Comparison of ENCODE assay signal across 22 cellular contexts in the genomic region with DNA sequence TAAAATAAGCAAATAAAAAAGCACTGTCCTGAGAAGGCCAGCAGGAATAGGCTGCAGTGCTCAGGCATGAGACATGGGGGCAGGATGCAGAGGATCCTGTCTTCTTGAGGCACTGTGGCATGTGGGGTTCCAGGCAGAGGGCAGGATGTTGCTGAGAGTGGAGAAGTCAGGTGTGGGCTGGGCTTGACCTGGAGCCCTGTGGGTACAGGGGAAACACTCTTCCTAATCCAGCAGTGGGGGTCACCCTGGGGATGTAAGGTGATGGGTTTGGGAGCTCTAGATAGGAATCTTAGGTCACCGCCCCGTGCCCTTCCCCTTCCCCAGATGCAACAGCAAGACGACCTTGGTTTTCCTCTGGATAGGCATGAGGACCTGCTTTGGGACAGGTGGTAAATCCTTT. TPM values are rescaled to one million over a fixed set of nuclear protein-coding genes. Genes with fewer than 3 reads are reported as not detected.
DNase-seq lines count a peak whose midpoint lies in the region; ATAC-seq, FAIRE-seq and TF ChIP-seq lines count a peak whose summit lies in the region.
"Had no signal": no experiment of that assay in that cellular context is flagged by ENCODE, and none has a peak within 500 bp of the region (broad histone marks: within the 10 kb centered on the region; RNA-seq: fewer than 3 reads in every experiment).

No MANE protein-coding gene starts in this region.

- H2AFZ ChIP-seq in K562 (ENCODE audit: low read depth, low read length), result no peak overlapping the region
- H2AFZ ChIP-seq: GM23338 had no signal

- H3K27me3 ChIP-seq in K562 (ENCODE audit: control insufficient read depth in 2 of 2, insufficient read depth in 2 of 2, low read length in 2 of 2), result no peaks in the 10 kb centered on the region
- no peaks in the 10 kb centered on the region for H3K27me3 ChIP-seq in thoracic aorta (replicated peaks; ENCODE audit: insufficient read depth)
- H3K27me3 ChIP-seq: BE2C had no signal

- no peak for TF ChIP-seq EP300 in K562 (IDR thresholded peaks at IDR 0.05; ENCODE audit: low read length)

- CTCF ChIA-PET in K562 (lab: Yijun Ruan, JAX; ENCODE audit: low intra/inter-chr PET ratio) (no interaction called here), WTC11 (lab: Charles Lee) (interaction anchor here (1.0 kb wide), 1 partner anchor 12 kb away, joined by 5 read pairs; no protein-coding TSS in a partner anchor)

- no TSS peak for BruUV-seq in K562 (replicated peaks; lab: Mats Ljungman, UMichigan)

- no peak overlapping the region for H3K4me3 Mint-ChIP-seq in activated naive CD8-positive, alpha-beta T cell treated with anti-CD3 and anti-CD28 coated beads, Interleukin-2, amount 10 ng/mL, durations not matched to agents 7 days and 5 days
- H3K4me3 Mint-ChIP-seq in activated naive CD8-positive, alpha-beta T cell treated with anti-CD3 and anti-CD28 coated beads for 36 hours, result no peak overlapping the region
- no peak overlapping the region for H3K4me3 Mint-ChIP-seq in WTC11
- H3K4me3 Mint-ChIP-seq: CD4-positive, alpha-beta memory T cell; GM23338 had no signal

- H3K27ac ChIP-seq in K562 (ENCODE audit: extremely low read depth, low read depth, low read length) (no peak overlapping the region), thoracic aorta (peak overlapping the region; percentile 84 to 91)

- FAIRE-seq in K562 (lab: Jason Lieb, UNC), result no peak

- no peaks in the 10 kb centered on the region for H3K27me3 Mint-ChIP-seq in activated naive CD8-positive, alpha-beta T cell treated with anti-CD3 and anti-CD28 coated beads, Interleukin-2, amount 10 ng/mL, durations not matched to agents 7 days and 5 days
- no peaks in the 10 kb centered on the region for H3K27me3 Mint-ChIP-seq in activated naive CD8-positive, alpha-beta T cell treated with anti-CD3 and anti-CD28 coated beads for 36 hours
- H3K27me3 Mint-ChIP-seq in WTC11 (ENCODE audit: low read depth), result no peaks in the 10 kb centered on the region
- H3K27me3 Mint-ChIP-seq: CD4-positive, alpha-beta memory T cell had no signal

- intact Hi-C loops in K562 (cut with micrococcal nuclease), result no loop called here
- intact Hi-C loops in posterior vena cava (cut with DNase I), result loop anchor here in 1 of 2 donors (5.0 to 10.0 kb wide), 2 partner anchors 75 to 113 kb away; a partner anchor contains a TSS

- peaks cover 47% of the 10 kb centered on the region; the same call in 2 of the 3 replicates for H3K36me3 ChIP-seq in K562 (ENCODE audit: control insufficient read depth, insufficient read depth, low read length)
- H3K36me3 ChIP-seq in thoracic aorta, result peaks cover 15% of the 10 kb centered on the region

- 0 out of 2 replicates have a peak, but pooled peaks have one; percentile 26 for TF ChIP-seq POLR2A in K562 (conservative IDR thresholded peaks at IDR 0.05)

- ATAC-seq in activated naive CD8-positive, alpha-beta T cell treated with anti-CD3 and anti-CD28 coated beads, Interleukin-2, amount 10 ng/mL, durations not matched to agents 7 days and 5 days (ENCODE audit: low read depth), result no peak
- ATAC-seq in K562, result no peak
- ATAC-seq in thoracic aorta (ENCODE audit: insufficient number of reproducible peaks, low FRiP score, low read depth), result no peak
- ATAC-seq in HG02610 (IDR thresholded peaks at IDR 0.05; ENCODE audit: unreplicated experiment), result no peak
- ATAC-seq in WTC11, result no peak
- ATAC-seq in GM21381 (IDR thresholded peaks at IDR 0.05; ENCODE audit: unreplicated experiment), result no peak
- ATAC-seq: GM23338, PC-3 had no signal

- DNase-seq in activated naive CD8-positive, alpha-beta T cell treated with anti-CD3 and anti-CD28 coated beads, Interleukin-2, amount 10 ng/mL, durations not matched to agents 7 days and 5 days, result peak; percentile 7
- no peak for DNase-seq in activated naive CD8-positive, alpha-beta T cell treated with anti-CD3 and anti-CD28 coated beads for 36 hours
- DNase-seq in K562 (ENCODE audit: extremely low read depth in 1 of 4, low spot score in 3 of 4) (no peak), posterior vena cava (ENCODE audit: low spot score) (peak; percentile 63), thoracic aorta (ENCODE audit: low spot score) (no peak), WTC11 (ENCODE audit: low spot score) (no peak)
- DNase-seq: BE2C; CD4-positive, alpha-beta memory T cell; DMS153; GDM1; HCEC 1CT; MM.1S; NCI-H1092 treated with DMSO at 0.1 percent for 48 hours; NCI-H146; NCI-H2029 treated with DMSO at 0.1 percent for 48 hours; NCI-H2171; NCI-H526; PC-3; RPMI8226 had no signal

- no peak overlapping the region for H3K4me3 ChIP-seq in K562
- no peak overlapping the region for H3K4me3 ChIP-seq in thoracic aorta
- H3K4me3 ChIP-seq: GM23338 had no signal

- H4K20me1 ChIP-seq in K562 (replicated peaks; ENCODE audit: control insufficient read depth, insufficient read depth, low read length), result no peaks in the 10 kb centered on the region

- H3K9me3 ChIP-seq in K562 (replicated peaks; ENCODE audit: control insufficient read depth, insufficient read depth, low read depth, low read length) (no peaks in the 10 kb centered on the region), thoracic aorta (no peaks in the 10 kb centered on the region)
- H3K9me3 ChIP-seq: BE2C had no signal

- H3K79me2 ChIP-seq in K562 (ENCODE audit: control insufficient read depth, insufficient read depth, low read length), result no peaks in the 10 kb centered on the region

- H3K36me3 Mint-ChIP-seq in activated naive CD8-positive, alpha-beta T cell treated with anti-CD3 and anti-CD28 coated beads, Interleukin-2, amount 10 ng/mL, durations not matched to agents 7 days and 5 days, result peaks cover 4% of the 10 kb centered on the region
- H3K36me3 Mint-ChIP-seq in activated naive CD8-positive, alpha-beta T cell treated with anti-CD3 and anti-CD28 coated beads for 36 hours, result peaks cover 16% of the 10 kb centered on the region
- peaks cover 41% of the 10 kb centered on the region for H3K36me3 Mint-ChIP-seq in WTC11

- H3K9me3 Mint-ChIP-seq in activated naive CD8-positive, alpha-beta T cell treated with anti-CD3 and anti-CD28 coated beads, Interleukin-2, amount 10 ng/mL, durations not matched to agents 7 days and 5 days, result no peaks in the 10 kb centered on the region
- no peaks in the 10 kb centered on the region for H3K9me3 Mint-ChIP-seq in activated naive CD8-positive, alpha-beta T cell treated with anti-CD3 and anti-CD28 coated beads for 36 hours
- H3K9me3 Mint-ChIP-seq in WTC11, result no peaks in the 10 kb centered on the region
- H3K9me3 Mint-ChIP-seq: CD4-positive, alpha-beta memory T cell had no signal

- no peak overlapping the region for H3K9ac ChIP-seq in K562 (ENCODE audit: insufficient read depth in 1 of 2, low read depth in 2 of 2, low read length in 2 of 2)

- WGBS in K562 (ENCODE audit: insufficient coverage, low coverage, missing lambda C conversion rate), result 63% methylated on average over 1 of the region's 3 CpGs

- H3K4me2 ChIP-seq in K562 (ENCODE audit: insufficient read depth, low read length), result no peak overlapping the region
- H3K4me2 ChIP-seq: GM23338 had no signal

- no peak overlapping the region for H3K27ac Mint-ChIP-seq in activated naive CD8-positive, alpha-beta T cell treated with anti-CD3 and anti-CD28 coated beads, Interleukin-2, amount 10 ng/mL, durations not matched to agents 7 days and 5 days
- no peak overlapping the region for H3K27ac Mint-ChIP-seq in activated naive CD8-positive, alpha-beta T cell treated with anti-CD3 and anti-CD28 coated beads for 36 hours
- no peak overlapping the region for H3K27ac Mint-ChIP-seq in WTC11
- H3K27ac Mint-ChIP-seq: CD4-positive, alpha-beta memory T cell; GM23338 had no signal

- no peak for TF ChIP-seq RAD21 in K562 (CRISPR knock-in tag; conservative IDR thresholded peaks at IDR 0.05 in 1 of 2, IDR thresholded peaks at IDR 0.05 in 1 of 2)

- in situ Hi-C loops in K562 (cut with MboI), result no loop called here

- no peaks in the 10 kb centered on the region for H3K9me1 ChIP-seq in K562 (ENCODE audit: control insufficient read depth, insufficient read depth, low read length)

- POLR2A ChIA-PET in activated naive CD8-positive, alpha-beta T cell treated with anti-CD3 and anti-CD28 coated beads, Interleukin-2, amount 10 ng/mL, durations not matched to agents 7 days and 5 days (lab: Charles Lee), result no interaction called here
- POLR2A ChIA-PET in K562 (lab: Yijun Ruan, JAX) (interaction anchor here (1.3 kb wide), 1 partner anchor 12 kb away, joined by 3 read pairs; no protein-coding TSS in a partner anchor), WTC11 (lab: Charles Lee) (interaction anchor here (1.1 kb wide), 1 partner anchor 43 kb away, joined by 3 read pairs; no protein-coding TSS in a partner anchor)

- peaks cover 5% of the 10 kb centered on the region for H3K4me1 Mint-ChIP-seq in activated naive CD8-positive, alpha-beta T cell treated with anti-CD3 and anti-CD28 coated beads, Interleukin-2, amount 10 ng/mL, durations not matched to agents 7 days and 5 days
- H3K4me1 Mint-ChIP-seq in activated naive CD8-positive, alpha-beta T cell treated with anti-CD3 and anti-CD28 coated beads for 36 hours, result peaks cover 3% of the 10 kb centered on the region
- H3K4me1 Mint-ChIP-seq in WTC11, result peaks cover 3% of the 10 kb centered on the region

- H3K4me1 ChIP-seq in K562 (replicated peaks in 1 of 2; ENCODE audit: control insufficient read depth in 2 of 2, insufficient read depth in 2 of 2, low read length in 2 of 2) (peaks cover 0 to 9% of the 10 kb centered on the region in 2 experiments; a peak in 1 of 5 replicates), thoracic aorta (ENCODE audit: control insufficient read depth in 1 of 2, low read depth in 2 of 2) (peaks cover 22 to 49% of the 10 kb centered on the region in 2 donors)

- TF ChIP-seq CTCF in K562 (IDR thresholded peaks at IDR 0.05 in 2 of 3, conservative IDR thresholded peaks at IDR 0.05 in 1 of 3; ENCODE audit: insufficient read depth in 2 of 3, low read depth in 1 of 3, low read length in 3 of 3) (no peak), thoracic aorta (IDR thresholded peaks at IDR 0.05) (no peak), WTC11 (IDR thresholded peaks at IDR 0.05) (no peak)

RNA-seq across cellular contexts. Expression of a gene that starts 13.6 kb away (rescaled TPM):
- 100 to 1,000 TPM; 147 to 156 TPM for total RNA-seq in activated naive CD8-positive, alpha-beta T cell treated with anti-CD3 and anti-CD28 coated beads, Interleukin-2, amount 10 ng/mL, durations not matched to agents 7 days and 5 days
- total RNA-seq in activated naive CD8-positive, alpha-beta T cell treated with anti-CD3 and anti-CD28 coated beads for 36 hours, result 100 to 1,000 TPM; 124 to 129 TPM
- 271 and 347 TPM in 2 replicates for total RNA-seq in K562 (2011; cell fraction: chromatin; rRNA removed; ENCODE audit: low replicate concordance)
- 246 and 285 TPM in 2 replicates for total RNA-seq in K562 (2011; cell fraction: nucleolus; rRNA removed)
- total RNA-seq in K562 (2011; cell fraction: nucleoplasm; rRNA removed), result 271 and 311 TPM in 2 replicates
- total RNA-seq in K562 (2014; rRNA removed) (65.3 and 72.0 TPM in 2 replicates), K562 (2014; rRNA removed; fragmentation: Illumina TruSeq; extraction: Trizol) (67.7 and 74.7 TPM in 2 replicates), K562 (2015; rRNA removed; fragmentation: Illumina TruSeq; extraction: Trizol) (62.1 and 63.0 TPM in 2 replicates), K562 (2021) (90.0 and 96.9 TPM in 2 replicates), posterior vena cava (100 to 1,000 TPM in 1 of 2 donors, 10 to 100 TPM in 1; 84.6 to 129 TPM), thoracic aorta (100 to 1,000 TPM; 102 to 151 TPM), WTC11 (2021) (99.6 to 105 TPM (median 99.6 TPM) in 3 replicates)
- polyA plus RNA-seq in K562 (2011; rRNA removed) (92.5 and 101 TPM in 2 replicates), K562 (2014; fragmentation: Illumina TruSeq; extraction: Trizol) (108 and 113 TPM in 2 replicates), K562 (2014; fragmentation: Nextera tagmentation; extraction: Ambion mirVana) (10 to 100 TPM; 39.0 to 60.3 TPM), K562 (2014; rRNA removed) (73.8 and 86.3 TPM in 2 replicates)
- polyA plus RNA-seq in K562 (2011; cell fraction: cytosol; rRNA removed), result 82.4 and 87.7 TPM in 2 replicates
- polyA plus RNA-seq in K562 (2011; cell fraction: nucleus; rRNA removed), result 249 and 266 TPM in 2 replicates
- 89.2 and 130 TPM in 2 replicates for polyA plus RNA-seq in K562 (2012)
- polyA minus RNA-seq in K562 (2011; rRNA and poly(A)+ RNA removed), result 67.1 and 69.3 TPM in 2 replicates
- 46.0 and 54.4 TPM in 2 replicates for polyA minus RNA-seq in K562 (2011; cell fraction: cytosol; rRNA and poly(A)+ RNA removed)
- polyA minus RNA-seq in K562 (2011; cell fraction: nucleus; rRNA and poly(A)+ RNA removed), result 52.2 and 77.6 TPM in 2 replicates

RNA-seq across cellular contexts. Expression of a gene that starts 15.1 kb away (rescaled TPM):
- total RNA-seq in activated naive CD8-positive, alpha-beta T cell treated with anti-CD3 and anti-CD28 coated beads, Interleukin-2, amount 10 ng/mL, durations not matched to agents 7 days and 5 days, result 1 to 10 TPM; 2.3 to 2.4 TPM
- 1 to 10 TPM; 1.1 to 1.3 TPM for total RNA-seq in activated naive CD8-positive, alpha-beta T cell treated with anti-CD3 and anti-CD28 coated beads for 36 hours
- total RNA-seq in K562 (2011; cell fraction: chromatin; rRNA removed; ENCODE audit: low replicate concordance), result 5.2 and 12.2 TPM in 2 replicates
- total RNA-seq in K562 (2011; cell fraction: nucleolus; rRNA removed), result 5.0 and 5.3 TPM in 2 replicates
- 5.3 and 5.5 TPM in 2 replicates for total RNA-seq in K562 (2011; cell fraction: nucleoplasm; rRNA removed)
- total RNA-seq in K562 (2014; rRNA removed) (0.73 and 0.82 TPM in 2 replicates), K562 (2014; rRNA removed; fragmentation: Illumina TruSeq; extraction: Trizol) (0.13 and 0.47 TPM in 2 replicates), K562 (2015; rRNA removed; fragmentation: Illumina TruSeq; extraction: Trizol) (0.53 and 0.83 TPM in 2 replicates), K562 (2021) (0.29 and 0.40 TPM in 2 replicates), posterior vena cava (1 to 10 TPM; 3.7 to 3.8 TPM), thoracic aorta (10 to 100 TPM in 1 of 2 donors, 1 to 10 TPM in 1; 6.0 to 10.9 TPM), WTC11 (2021) (not detected in 3 replicates)
- polyA plus RNA-seq in K562 (2011; rRNA removed) (0.78 and 1.9 TPM in 2 replicates), K562 (2014; fragmentation: Illumina TruSeq; extraction: Trizol) (0.46 and 0.69 TPM in 2 replicates), K562 (2014; fragmentation: Nextera tagmentation; extraction: Ambion mirVana) (under 1 TPM; 0.10 to 0.11 TPM), K562 (2014; rRNA removed) (0.27 and 0.45 TPM in 2 replicates)
- polyA plus RNA-seq in K562 (2011; cell fraction: cytosol; rRNA removed), result 0.28 and 0.40 TPM in 2 replicates
- polyA plus RNA-seq in K562 (2011; cell fraction: nucleus; rRNA removed), result 2.6 and 4.9 TPM in 2 replicates
- polyA plus RNA-seq in K562 (2012), result 0.70 and 1.3 TPM in 2 replicates
- polyA minus RNA-seq in K562 (2011; rRNA and poly(A)+ RNA removed), result 0.98 and 1.3 TPM in 2 replicates
- polyA minus RNA-seq in K562 (2011; cell fraction: cytosol; rRNA and poly(A)+ RNA removed), result not detected in 2 replicates
- 1.8 and 2.1 TPM in 2 replicates for polyA minus RNA-seq in K562 (2011; cell fraction: nucleus; rRNA and poly(A)+ RNA removed)
- total RNA-seq: GM23338 had no signal
- polyA plus RNA-seq: GM23338 had no signal

RNA-seq across cellular contexts. Expression of a gene that starts 26.1 kb away (rescaled TPM):
- total RNA-seq in activated naive CD8-positive, alpha-beta T cell treated with anti-CD3 and anti-CD28 coated beads, Interleukin-2, amount 10 ng/mL, durations not matched to agents 7 days and 5 days, result 100 to 1,000 TPM in 1 of 2 experiments, 10 to 100 TPM in 1; 94.9 to 102 TPM
- 100 to 1,000 TPM; 340 TPM for total RNA-seq in activated naive CD8-positive, alpha-beta T cell treated with anti-CD3 and anti-CD28 coated beads for 36 hours
- 141 and 298 TPM in 2 replicates for total RNA-seq in K562 (2011; cell fraction: chromatin; rRNA removed; ENCODE audit: low replicate concordance)
- 83.9 and 89.7 TPM in 2 replicates for total RNA-seq in K562 (2011; cell fraction: nucleolus; rRNA removed)
- total RNA-seq in K562 (2011; cell fraction: nucleoplasm; rRNA removed), result 151 and 179 TPM in 2 replicates
- total RNA-seq in K562 (2014; rRNA removed) (387 and 445 TPM in 2 replicates), K562 (2014; rRNA removed; fragmentation: Illumina TruSeq; extraction: Trizol) (541 and 575 TPM in 2 replicates), K562 (2015; rRNA removed; fragmentation: Illumina TruSeq; extraction: Trizol) (437 and 481 TPM in 2 replicates), K562 (2021) (302 and 312 TPM in 2 replicates), posterior vena cava (10 to 100 TPM; 75.9 to 87.9 TPM), thoracic aorta (10 to 100 TPM; 41.8 to 96.9 TPM), WTC11 (2021) (208 to 246 TPM (median 209 TPM) in 3 replicates)
- polyA plus RNA-seq in K562 (2011; rRNA removed) (586 and 708 TPM in 2 replicates), K562 (2014; fragmentation: Illumina TruSeq; extraction: Trizol) (353 and 373 TPM in 2 replicates), K562 (2014; fragmentation: Nextera tagmentation; extraction: Ambion mirVana) (100 to 1,000 TPM; 244 to 314 TPM), K562 (2014; rRNA removed) (404 and 419 TPM in 2 replicates)
- polyA plus RNA-seq in K562 (2011; cell fraction: cytosol; rRNA removed), result 195 and 223 TPM in 2 replicates
- 185 and 288 TPM in 2 replicates for polyA plus RNA-seq in K562 (2011; cell fraction: nucleus; rRNA removed)
- polyA plus RNA-seq in K562 (2012), result 213 and 332 TPM in 2 replicates
- polyA minus RNA-seq in K562 (2011; rRNA and poly(A)+ RNA removed), result 690 and 857 TPM in 2 replicates
- polyA minus RNA-seq in K562 (2011; cell fraction: cytosol; rRNA and poly(A)+ RNA removed), result 138 and 195 TPM in 2 replicates
- 70.1 and 141 TPM in 2 replicates for polyA minus RNA-seq in K562 (2011; cell fraction: nucleus; rRNA and poly(A)+ RNA removed)

RNA-seq across cellular contexts. Expression of a gene that starts 26.4 kb away (rescaled TPM):
- 10 to 100 TPM in 1 of 2 experiments, 1 to 10 TPM in 1; 7.9 to 10.1 TPM for total RNA-seq in activated naive CD8-positive, alpha-beta T cell treated with anti-CD3 and anti-CD28 coated beads, Interleukin-2, amount 10 ng/mL, durations not matched to agents 7 days and 5 days
- 10 to 100 TPM; 36.3 to 38.3 TPM for total RNA-seq in activated naive CD8-positive, alpha-beta T cell treated with anti-CD3 and anti-CD28 coated beads for 36 hours
- total RNA-seq in K562 (2011; cell fraction: chromatin; rRNA removed; ENCODE audit: low replicate concordance), result 28.4 and 41.0 TPM in 2 replicates
- 25.8 and 26.8 TPM in 2 replicates for total RNA-seq in K562 (2011; cell fraction: nucleolus; rRNA removed)
- total RNA-seq in K562 (2011; cell fraction: nucleoplasm; rRNA removed), result 42.1 and 43.0 TPM in 2 replicates
- total RNA-seq in K562 (2014; rRNA removed), result 29.1 and 46.8 TPM in 2 replicates
- 16.6 and 17.8 TPM in 2 replicates for total RNA-seq in K562 (2014; rRNA removed; fragmentation: Illumina TruSeq; extraction: Trizol)
- total RNA-seq in K562 (2015; rRNA removed; fragmentation: Illumina TruSeq; extraction: Trizol), result 12.1 and 13.8 TPM in 2 replicates
- 20.9 and 21.5 TPM in 2 replicates for total RNA-seq in K562 (2021)
- 18.2 and 20.2 TPM in 2 replicates for polyA plus RNA-seq in K562 (2011; rRNA removed)
- polyA plus RNA-seq in K562 (2011; cell fraction: cytosol; rRNA removed), result 19.8 and 22.6 TPM in 2 replicates
- polyA plus RNA-seq in K562 (2011; cell fraction: nucleus; rRNA removed), result 7.2 and 14.2 TPM in 2 replicates
- 16.0 and 52.1 TPM in 2 replicates for polyA plus RNA-seq in K562 (2012)
- 25.0 and 29.6 TPM in 2 replicates for polyA plus RNA-seq in K562 (2014; fragmentation: Illumina TruSeq; extraction: Trizol)
- polyA plus RNA-seq in K562 (2014; fragmentation: Nextera tagmentation; extraction: Ambion mirVana), result 1 to 10 TPM; 6.3 to 9.0 TPM
- polyA plus RNA-seq in K562 (2014; rRNA removed), result 23.6 and 30.6 TPM in 2 replicates
- polyA minus RNA-seq in K562 (2011; rRNA and poly(A)+ RNA removed), result 16.7 and 23.1 TPM in 2 replicates
- 12.3 and 12.4 TPM in 2 replicates for polyA minus RNA-seq in K562 (2011; cell fraction: cytosol; rRNA and poly(A)+ RNA removed)
- 10.4 and 13.3 TPM in 2 replicates for polyA minus RNA-seq in K562 (2011; cell fraction: nucleus; rRNA and poly(A)+ RNA removed)
- 1 to 10 TPM; 5.0 to 6.6 TPM for total RNA-seq in posterior vena cava
- 1 to 10 TPM; 5.1 to 5.8 TPM for total RNA-seq in thoracic aorta
- total RNA-seq in WTC11 (2021), result 43.7 to 49.3 TPM (median 49.2 TPM) in 3 replicates

RNA-seq across cellular contexts. Expression of a gene that starts 28.6 kb away (rescaled TPM):
- total RNA-seq in activated naive CD8-positive, alpha-beta T cell treated with anti-CD3 and anti-CD28 coated beads, Interleukin-2, amount 10 ng/mL, durations not matched to agents 7 days and 5 days, result 100 to 1,000 TPM; 354 to 370 TPM
- total RNA-seq in activated naive CD8-positive, alpha-beta T cell treated with anti-CD3 and anti-CD28 coated beads for 36 hours, result 100 to 1,000 TPM; 690 to 696 TPM
- 58.0 and 66.6 TPM in 2 replicates for total RNA-seq in K562 (2011; cell fraction: chromatin; rRNA removed; ENCODE audit: low replicate concordance)
- total RNA-seq in K562 (2011; cell fraction: nucleolus; rRNA removed), result 171 and 173 TPM in 2 replicates
- total RNA-seq in K562 (2011; cell fraction: nucleoplasm; rRNA removed), result 125 and 154 TPM in 2 replicates
- total RNA-seq in K562 (2014; rRNA removed), result 866 and 1,072 TPM in 2 replicates
- total RNA-seq in K562 (2014; rRNA removed; fragmentation: Illumina TruSeq; extraction: Trizol), result 572 and 585 TPM in 2 replicates
- 648 and 717 TPM in 2 replicates for total RNA-seq in K562 (2015; rRNA removed; fragmentation: Illumina TruSeq; extraction: Trizol)
- 944 and 976 TPM in 2 replicates for total RNA-seq in K562 (2021)
- polyA plus RNA-seq in K562 (2011; rRNA removed), result 869 and 914 TPM in 2 replicates
- polyA plus RNA-seq in K562 (2011; cell fraction: cytosol; rRNA removed), result 987 and 1,673 TPM in 2 replicates
- 280 and 314 TPM in 2 replicates for polyA plus RNA-seq in K562 (2011; cell fraction: nucleus; rRNA removed)
- 801 and 1,215 TPM in 2 replicates for polyA plus RNA-seq in K562 (2012)
- polyA plus RNA-seq in K562 (2014; fragmentation: Illumina TruSeq; extraction: Trizol), result 418 and 687 TPM in 2 replicates
- 100 to 1,000 TPM; 145 to 350 TPM for polyA plus RNA-seq in K562 (2014; fragmentation: Nextera tagmentation; extraction: Ambion mirVana)
- 1,035 and 1,044 TPM in 2 replicates for polyA plus RNA-seq in K562 (2014; rRNA removed)
- 194 and 225 TPM in 2 replicates for polyA minus RNA-seq in K562 (2011; rRNA and poly(A)+ RNA removed)
- 302 and 416 TPM in 2 replicates for polyA minus RNA-seq in K562 (2011; cell fraction: cytosol; rRNA and poly(A)+ RNA removed)
- 66.8 and 109 TPM in 2 replicates for polyA minus RNA-seq in K562 (2011; cell fraction: nucleus; rRNA and poly(A)+ RNA removed)
- 100 to 1,000 TPM; 219 to 263 TPM for total RNA-seq in posterior vena cava
- total RNA-seq in thoracic aorta, result 100 to 1,000 TPM; 220 to 311 TPM
- total RNA-seq in WTC11 (2021), result 2.2 to 2.4 TPM (median 2.2 TPM) in 3 replicates
- total RNA-seq: GM23338 had no signal

Comparison
In these comparisons a context has a peak if more than half of its experiments do, and no peak if none do; other contexts are left out.
1. DNase-seq: peak in activated naive CD8-positive, alpha-beta T cell treated with anti-CD3 and anti-CD28 coated beads, Interleukin-2, amount 10 ng/mL, durations not matched to agents 7 days and 5 days (single experiment) and posterior vena cava (single experiment); none in activated naive CD8-positive, alpha-beta T cell treated with anti-CD3 and anti-CD28 coated beads for 36 hours (single experiment), K562 (0 of 4), thoracic aorta (single experiment) and WTC11 (single experiment).